Comparison of ENCODE assay signal across 8 cellular contexts in the genomic region with DNA sequence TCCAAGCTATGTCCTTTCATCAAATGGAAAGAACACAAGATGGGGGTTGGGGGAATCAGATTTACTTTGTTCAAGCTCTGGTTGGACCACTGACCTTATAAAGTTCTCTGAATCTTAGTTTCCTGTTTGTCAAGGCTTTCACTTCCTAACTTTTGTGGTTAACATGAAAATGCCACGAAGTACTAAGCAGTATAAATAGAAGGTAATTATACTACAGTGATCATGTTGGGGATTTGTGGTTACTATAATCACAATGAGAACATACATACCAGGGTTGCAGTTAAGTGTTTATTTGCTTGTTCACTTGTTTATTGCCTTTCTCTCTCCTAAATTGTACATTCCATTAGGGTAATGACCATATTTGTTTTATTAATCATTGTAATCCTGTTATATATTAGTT. TPM values are rescaled to one million over a fixed set of nuclear protein-coding genes. Genes with fewer than 3 reads are reported as not detected.
DNase-seq lines count a peak whose midpoint lies in the region; ATAC-seq and TF ChIP-seq lines count a peak whose summit lies in the region.

No MANE protein-coding gene starts in this region.

- H3K9ac ChIP-seq in IMR-90 (ENCODE audit: low read depth, low read length): no peak overlapping the region

- no peak overlapping the region for H2BK120ac ChIP-seq in IMR-90 (ENCODE audit: low read depth, low read length)

- no peaks in the 10 kb centered on the region for H3K79me1 ChIP-seq in IMR-90 (ENCODE audit: low read depth in 1 of 2, low read length in 2 of 2)

- H3K36me3 ChIP-seq in IMR-90 (ENCODE audit: control insufficient read depth, insufficient read depth, low read length): no peaks in the 10 kb centered on the region

- H3K14ac ChIP-seq in IMR-90 (replicated peaks; ENCODE audit: low read depth, low read length): no peak overlapping the region

- no peak overlapping the region for H2AFZ ChIP-seq in IMR-90 (replicated peaks; ENCODE audit: low read length, poor library complexity)

- DNase-seq in COLO829 (ENCODE audit: low spot score) (peak; percentile 61), IMR-90 (peak; percentile 56), choroid plexus epithelial cell (ENCODE audit: low read depth) (peak; percentile 73), DMS53 (lab: John Stamatoyannopoulos, UW) (no peak), DMS114 treated with DMSO at 0.1 percent for 48 hours (lab: John Stamatoyannopoulos, UW; ENCODE audit: unreplicated experiment) (no peak)
- DNase-seq in activated naive CD4-positive, alpha-beta T cell treated with Interleukin-2 at 50 U/mL for 16 hours: no peak

- H3K4me3 ChIP-seq in IMR-90 (ENCODE audit: insufficient read depth, low read depth, low read length) (no peak overlapping the region), choroid plexus epithelial cell (ENCODE audit: low read depth, low read length) (no peak overlapping the region)

- H2BK5ac ChIP-seq in IMR-90 (ENCODE audit: low read depth, low read length, poor library complexity, severe bottlenecking): no peak overlapping the region

- no peak overlapping the region for H4K8ac ChIP-seq in IMR-90 (ENCODE audit: low read depth in 2 of 2, low read length in 2 of 2)

- H3K9me1 ChIP-seq in IMR-90 (ENCODE audit: insufficient read depth, low read length): peaks cover 9% of the 10 kb centered on the region

- no peaks in the 10 kb centered on the region for H3K27me3 ChIP-seq in IMR-90 (ENCODE audit: control insufficient read depth, insufficient read depth, low read length)

- H4K20me1 ChIP-seq in IMR-90 (ENCODE audit: insufficient read depth, low read length): no peaks in the 10 kb centered on the region

- H3K4me1 ChIP-seq in IMR-90 (ENCODE audit: control insufficient read depth, insufficient read depth, low read length): peaks cover 4% of the 10 kb centered on the region

- H2AK9ac ChIP-seq in IMR-90 (replicated peaks; ENCODE audit: low read depth, low read length, poor library complexity): no peak overlapping the region

- WGBS in IMR-90 (ENCODE audit: extremely low coverage in 2 of 2, insufficient read length in 1 of 2), 2 experiments: no CpG with 5 or more reads among the region's 1 CpG

- no peak overlapping the region for H4K5ac ChIP-seq in IMR-90 (ENCODE audit: low read depth, low read length)

- H3K4me2 ChIP-seq in IMR-90 (ENCODE audit: low read depth, low read length): no peak overlapping the region; the same call in 1 of the 2 replicates

- peak overlapping the region; percentile 1; the same call in 1 of the 2 replicates for H3K18ac ChIP-seq in IMR-90 (ENCODE audit: low read depth, low read length)

- peak; percentile 88 for ATAC-seq in GM21529 (IDR thresholded peaks at IDR 0.05; ENCODE audit: unreplicated experiment)
- peak; percentile 28 for ATAC-seq in IMR-90 (ENCODE audit: low read depth)
- no peak for ATAC-seq in activated CD4-positive, CD25-positive, alpha-beta regulatory T cell treated with anti-CD3 and anti-CD28 coated beads, Interleukin-2, amount 50 U/mL, for 24 hours

- TF ChIP-seq CTCF in IMR-90 (conservative IDR thresholded peaks at IDR 0.05; ENCODE audit: low read depth, low read length) (no peak), choroid plexus epithelial cell (conservative IDR thresholded peaks at IDR 0.05; ENCODE audit: low read depth, low read length) (no peak)

- H3K9me3 ChIP-seq in IMR-90 (ENCODE audit: control insufficient read depth, insufficient read depth, low read length): no peaks in the 10 kb centered on the region

- no peak for TF ChIP-seq RAD21 in IMR-90 (IDR thresholded peaks at IDR 0.05; ENCODE audit: low read length)

- intact Hi-C loops in IMR-90 (cut with micrococcal nuclease): no loop called here

- peak overlapping the region; percentile 5; the same call in 1 of the 2 replicates for H2BK20ac ChIP-seq in IMR-90 (ENCODE audit: low read depth, low read length)

- H2BK15ac ChIP-seq in IMR-90 (ENCODE audit: low read depth, low read length): 0 out of 3 replicates have a peak overlapping the region, but pooled peaks have one; percentile 49

- dilution Hi-C loops in IMR-90 (cut with HindIII; ENCODE audit: low sequenced_read_pairs, unreplicated experiment): no loop called here

- BruUV-seq in IMR-90 (replicated peaks; lab: Mats Ljungman, UMichigan): no TSS peak

- no peak overlapping the region for H3K56ac ChIP-seq in IMR-90 (ENCODE audit: extremely low read depth, insufficient read depth, low read length)

- no peak overlapping the region for H3K27ac ChIP-seq in IMR-90 (ENCODE audit: insufficient read depth, low read length)

- no peak overlapping the region; the same call in 1 of the 2 replicates for H4K91ac ChIP-seq in IMR-90 (ENCODE audit: insufficient read depth, low read depth, low read length)

- in situ Hi-C loops in IMR-90 (cut with MboI; ENCODE audit: low sequenced_read_pairs): no loop called here

- no peak overlapping the region for H2AK5ac ChIP-seq in IMR-90 (ENCODE audit: low read depth, low read length)

- TF ChIP-seq POLR2A in IMR-90 (IDR thresholded peaks at IDR 0.05; ENCODE audit: low read depth, low read length): no peak

- H3K4ac ChIP-seq in IMR-90 (ENCODE audit: low read depth, low read length): no peak overlapping the region

- CTCF ChIA-PET in IMR-90 (lab: Yijun Ruan, JAX): interaction anchor here (0.6 kb wide), 1 partner anchor 146 kb away, joined by 4 read pairs; no protein-coding TSS in a partner anchor

- no peak overlapping the region for H3K23ac ChIP-seq in IMR-90 (ENCODE audit: low read depth, low read length)

- POLR2A ChIA-PET in IMR-90 (lab: Charles Lee; ENCODE audit: unreplicated experiment): interaction anchor here (0.6 kb wide), 1 partner anchor 43 kb away, joined by 3 read pairs; no protein-coding TSS in a partner anchor

TF ChIP-seq in IMR-90, 13 proteins besides CTCF, POLR2A, EP300 and RAD21:
- TF ChIP-seq, protein P1, sequence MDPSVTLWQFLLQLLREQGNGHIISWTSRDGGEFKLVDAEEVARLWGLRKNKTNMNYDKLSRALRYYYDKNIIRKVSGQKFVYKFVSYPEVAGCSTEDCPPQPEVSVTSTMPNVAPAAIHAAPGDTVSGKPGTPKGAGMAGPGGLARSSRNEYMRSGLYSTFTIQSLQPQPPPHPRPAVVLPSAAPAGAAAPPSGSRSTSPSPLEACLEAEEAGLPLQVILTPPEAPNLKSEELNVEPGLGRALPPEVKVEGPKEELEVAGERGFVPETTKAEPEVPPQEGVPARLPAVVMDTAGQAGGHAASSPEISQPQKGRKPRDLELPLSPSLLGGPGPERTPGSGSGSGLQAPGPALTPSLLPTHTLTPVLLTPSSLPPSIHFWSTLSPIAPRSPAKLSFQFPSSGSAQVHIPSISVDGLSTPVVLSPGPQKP (IDR thresholded peaks at IDR 0.05; ENCODE audit: borderline replicate concordance, low read depth, low read length): no peak
- no peak for TF ChIP-seq CHD1 (IDR thresholded peaks at IDR 0.05; ENCODE audit: low read depth, low read length)
- TF ChIP-seq RCOR1 (IDR thresholded peaks at IDR 0.05; ENCODE audit: insufficient replicate concordance, low read length): no peak
- no peak for TF ChIP-seq MAFK (IDR thresholded peaks at IDR 0.05; ENCODE audit: low read depth, low read length)
- TF ChIP-seq NFE2L2 (IDR thresholded peaks at IDR 0.05; ENCODE audit: low read depth, low read length): no peak
- no peak for TF ChIP-seq FOS (IDR thresholded peaks at IDR 0.05; ENCODE audit: low read depth, low read length)
- no peak for TF ChIP-seq USF2 (IDR thresholded peaks at IDR 0.05; ENCODE audit: low read depth, low read length)
- no peak for TF ChIP-seq SMC3 (IDR thresholded peaks at IDR 0.05; ENCODE audit: low read depth, low read length)
- TF ChIP-seq CEBPB (IDR thresholded peaks at IDR 0.05; ENCODE audit: low read depth, low read length): no peak
- no peak for TF ChIP-seq MAZ (IDR thresholded peaks at IDR 0.05; ENCODE audit: borderline replicate concordance, low read depth, low read length)
- TF ChIP-seq MXI1 (IDR thresholded peaks at IDR 0.05; ENCODE audit: borderline replicate concordance, low read depth, low read length): no peak
- no peak for TF ChIP-seq BHLHE40 (IDR thresholded peaks at IDR 0.05; ENCODE audit: low read depth, low read length)
- no peak for TF ChIP-seq RFX5 (IDR thresholded peaks at IDR 0.05; ENCODE audit: low read depth, low read length)

RNA-seq across cellular contexts. Expression of gene SPRY1, which starts 53.2 kb away (rescaled TPM):
- 1.4 and 1.9 TPM in 2 replicates for total RNA-seq in IMR-90 (2012; rRNA removed)
- 2.2 and 2.6 TPM in 2 replicates for polyA plus RNA-seq in IMR-90 (2012; rRNA removed)
- polyA plus RNA-seq in IMR-90 (2012; cell fraction: cytosol; rRNA removed): 2.7 and 2.9 TPM in 2 replicates
- 1.8 and 3.7 TPM in 2 replicates for polyA plus RNA-seq in IMR-90 (2012; cell fraction: nucleus; rRNA removed; ENCODE audit: low replicate concordance)

Comparison
In these comparisons a context has a peak if more than half of its experiments do, and no peak if none do; other contexts are left out.
1. DNase-seq: peak in COLO829 (single experiment), IMR-90 (single experiment) and choroid plexus epithelial cell (single experiment); none in DMS53 (single experiment), activated naive CD4-positive, alpha-beta T cell treated with Interleukin-2 at 50 U/mL for 16 hours (single experiment) and DMS114 treated with DMSO at 0.1 percent for 48 hours (single experiment).
2. ATAC-seq: peak in GM21529 (single experiment) and IMR-90 (single experiment); none in activated CD4-positive, CD25-positive, alpha-beta regulatory T cell treated with anti-CD3 and anti-CD28 coated beads, Interleukin-2, amount 50 U/mL, for 24 hours (0 of 2).